In the genomic region with DNA sequence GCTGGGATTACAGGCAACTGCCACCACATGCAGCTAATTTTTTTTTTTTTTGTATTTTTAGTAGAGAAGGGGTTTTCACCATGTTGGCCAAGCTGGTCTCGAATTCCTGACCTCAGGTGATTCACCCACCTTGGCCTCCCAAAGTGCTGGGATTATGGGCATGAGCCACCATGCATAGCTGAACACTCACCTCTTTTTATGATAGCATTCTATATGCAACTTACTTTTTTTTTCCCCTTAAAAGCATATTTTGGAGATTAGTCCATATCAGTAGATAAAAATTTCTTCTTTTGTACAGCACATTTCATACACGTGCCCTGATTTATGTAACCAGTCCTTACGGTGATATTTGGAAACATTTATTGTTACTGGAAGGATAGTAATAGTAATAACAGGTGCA, we compare ENCODE assay signal across 5 cellular contexts.
"Had no signal": no experiment of that assay in that cellular context is flagged by ENCODE, and none has a peak within 500 bp of the region (broad histone marks: within the 10 kb centered on the region; RNA-seq: fewer than 3 reads in every experiment).

No MANE protein-coding gene starts in this region.

- H3K27ac Mint-ChIP-seq: GM23338, H9 had no signal

- H2AFZ ChIP-seq: GM23338 had no signal

- ATAC-seq: GM23338, K562 had no signal

- H3K4me3 Mint-ChIP-seq: GM23338, H9 had no signal

- H3K4me2 ChIP-seq: GM23338 had no signal

- H3K4me3 ChIP-seq: GM23338, K562 had no signal

- DNase-seq: H9, HCEC 1CT, IMR-90 had no signal

- H3K9me3 Mint-ChIP-seq: GM23338, H9 had no signal
